In genomic region chr6:53299331-53299835, GRCh38 we compare ENCODE assay signal across 12 cellular contexts. TPM values are rescaled to one million over a fixed set of nuclear protein-coding genes. Genes with fewer than 3 reads are reported as not detected.
A peak's percentile ranks its signal among the peaks of the same experiment; 100 is the strongest.
DNase-seq lines count a peak whose midpoint lies in the region; ATAC-seq, FAIRE-seq and TF ChIP-seq lines count a peak whose summit lies in the region.
"Had no signal": no experiment of that assay in that cellular context is flagged by ENCODE, and none has a peak within 500 bp of the region (broad histone marks: within the 10 kb centered on the region; RNA-seq: fewer than 3 reads in every experiment).

No MANE protein-coding gene starts in this region.

- intact Hi-C loops in activated CD4-positive, alpha-beta T cell treated with anti-CD3 and anti-CD28 coated beads, Interleukin-2, amount 10 ng/mL, durations not matched to agents 24 days and 14 days (cut with micrococcal nuclease) = no loop called here
- intact Hi-C loops in gastrocnemius medialis (cut with DNase I; ENCODE audit: low total_unique reads) = loop anchor here (10.0 kb wide), 1 partner anchor 125 kb away; no protein-coding TSS in a partner anchor

- ATAC-seq in gastrocnemius medialis = no peak

- no peaks in the 10 kb centered on the region for H3K27me3 ChIP-seq in gastrocnemius medialis
- H3K27me3 ChIP-seq in brain microvascular endothelial cell (replicated peaks) = no peaks in the 10 kb centered on the region
- H3K27me3 ChIP-seq: hepatocyte had no signal

- H3K36me3 ChIP-seq in gastrocnemius medialis (no peaks in the 10 kb centered on the region), brain microvascular endothelial cell (replicated peaks) (no peaks in the 10 kb centered on the region)

- TF ChIP-seq CTCF in gastrocnemius medialis (IDR thresholded peaks at IDR 0.05 in 4 of 5, conservative IDR thresholded peaks at IDR 0.05 in 1 of 5) (no peak), brain microvascular endothelial cell (IDR thresholded peaks at IDR 0.05; ENCODE audit: low read depth, low read length, missing control alignments) (no peak)

- H3K36me3 Mint-ChIP-seq in activated CD4-positive, alpha-beta T cell treated with anti-CD3 and anti-CD28 coated beads, Interleukin-2, amount 10 ng/mL, durations not matched to agents 24 days and 14 days (ENCODE audit: low read depth) = peaks cover 14% of the 10 kb centered on the region

- H3K4me1 Mint-ChIP-seq in activated CD4-positive, alpha-beta T cell treated with anti-CD3 and anti-CD28 coated beads, Interleukin-2, amount 10 ng/mL, durations not matched to agents 24 days and 14 days = peaks cover 67% of the 10 kb centered on the region

- H3K9me3 Mint-ChIP-seq in activated CD4-positive, alpha-beta T cell treated with anti-CD3 and anti-CD28 coated beads, Interleukin-2, amount 10 ng/mL, durations not matched to agents 24 days and 14 days = no peaks in the 10 kb centered on the region
- H3K9me3 Mint-ChIP-seq: activated naive CD8-positive, alpha-beta T cell treated with anti-CD3 and anti-CD28 coated beads, Interleukin-2, amount 10 ng/mL, durations not matched to agents 7 days and 5 days had no signal

- no peak for TF ChIP-seq POLR2A in gastrocnemius medialis (IDR thresholded peaks at IDR 0.05)

- no peak overlapping the region for H3K4me3 Mint-ChIP-seq in activated CD4-positive, alpha-beta T cell treated with anti-CD3 and anti-CD28 coated beads, Interleukin-2, amount 10 ng/mL, durations not matched to agents 24 days and 14 days
- H3K4me3 Mint-ChIP-seq: activated naive CD8-positive, alpha-beta T cell treated with anti-CD3 and anti-CD28 coated beads, Interleukin-2, amount 10 ng/mL, durations not matched to agents 7 days and 5 days had no signal

- H3K27me3 Mint-ChIP-seq in activated CD4-positive, alpha-beta T cell treated with anti-CD3 and anti-CD28 coated beads, Interleukin-2, amount 10 ng/mL, durations not matched to agents 24 days and 14 days = no peaks in the 10 kb centered on the region
- H3K27me3 Mint-ChIP-seq: activated naive CD8-positive, alpha-beta T cell treated with anti-CD3 and anti-CD28 coated beads, Interleukin-2, amount 10 ng/mL, durations not matched to agents 7 days and 5 days had no signal

- no peak for DNase-seq in activated CD4-positive, alpha-beta T cell treated with anti-CD3 and anti-CD28 coated beads, Interleukin-2, amount 10 ng/mL, durations not matched to agents 24 days and 14 days
- no peak for DNase-seq in activated CD4-positive, alpha-beta T cell treated with anti-CD3 and anti-CD28 coated beads, Interleukin-2, amount 50 U/mL, for 4 hours
- DNase-seq in NCI-H2171 treated with DMSO at 0.1 percent for 48 hours (lab: John Stamatoyannopoulos, UW) (peak; percentile 72), gastrocnemius medialis (no peak), GM19239 (ENCODE audit: insufficient read length, low spot score) (no peak), brain microvascular endothelial cell (no peak), NCI-H2196 treated with DMSO at 0.1 percent for 48 hours (lab: John Stamatoyannopoulos, UW; ENCODE audit: unreplicated experiment) (no peak)
- DNase-seq: activated naive CD8-positive, alpha-beta T cell treated with anti-CD3 and anti-CD28 coated beads, Interleukin-2, amount 10 ng/mL, durations not matched to agents 7 days and 5 days; NCI-H226 had no signal

- H3K4me1 ChIP-seq in gastrocnemius medialis = peaks cover 18 to 40% of the 10 kb centered on the region in 2 donors

- H3K27ac Mint-ChIP-seq in activated CD4-positive, alpha-beta T cell treated with anti-CD3 and anti-CD28 coated beads, Interleukin-2, amount 10 ng/mL, durations not matched to agents 24 days and 14 days = peak overlapping the region; percentile 12
- H3K27ac Mint-ChIP-seq: activated naive CD8-positive, alpha-beta T cell treated with anti-CD3 and anti-CD28 coated beads, Interleukin-2, amount 10 ng/mL, durations not matched to agents 7 days and 5 days had no signal

- no peak for FAIRE-seq in GM19239 (lab: Jason Lieb, UNC)

- in situ Hi-C loops in gastrocnemius medialis (cut with MboI; ENCODE audit: low sequenced_read_pairs in 4 of 4) (no loop called here), brain microvascular endothelial cell (cut with HindIII; ENCODE audit: low pct_ligation_motif_present, low sequenced_read_pairs) (no loop called here)

- peak overlapping the region; percentile 95 for H3K27ac ChIP-seq in cingulate gyrus (ENCODE audit: low read depth, low read length)
- peak overlapping the region in 3 of 4 donors; percentile 10 to 71 (median 14) for H3K27ac ChIP-seq in gastrocnemius medialis
- H3K27ac ChIP-seq in brain microvascular endothelial cell = no peak overlapping the region
- H3K27ac ChIP-seq: epithelial cell of prostate, hepatocyte had no signal

- H3K4me3 ChIP-seq in gastrocnemius medialis = no peak overlapping the region
- H3K4me3 ChIP-seq in brain microvascular endothelial cell (ENCODE audit: low read depth, low read length) = no peak overlapping the region
- H3K4me3 ChIP-seq: hepatocyte had no signal

- H3K9me3 ChIP-seq in gastrocnemius medialis = no peaks in the 10 kb centered on the region

RNA-seq across cellular contexts. Expression of gene ELOVL5, which starts 49.4 kb away (rescaled TPM):
- total RNA-seq in activated CD4-positive, alpha-beta T cell treated with anti-CD3 and anti-CD28 coated beads, Interleukin-2, amount 10 ng/mL, durations not matched to agents 24 days and 14 days = 122 and 126 TPM in 2 replicates
- 1 to 10 TPM; 5.6 to 7.2 (median 6.2) TPM for total RNA-seq in gastrocnemius medialis

Comparison
In these comparisons a context has a peak if more than half of its experiments do, and no peak if none do; other contexts are left out.
1. RNA of gene ELOVL5, which starts 49.4 kb away (total RNA-seq): 122 to 126 TPM in activated CD4-positive, alpha-beta T cell treated with anti-CD3 and anti-CD28 coated beads, Interleukin-2, amount 10 ng/mL, durations not matched to agents 24 days and 14 days; 5.6 to 7.2 TPM in gastrocnemius medialis; every median in the first group is over 10 times any median in the second.